Comparison of ENCODE assay signal across 1 cellular context in the genomic region with DNA sequence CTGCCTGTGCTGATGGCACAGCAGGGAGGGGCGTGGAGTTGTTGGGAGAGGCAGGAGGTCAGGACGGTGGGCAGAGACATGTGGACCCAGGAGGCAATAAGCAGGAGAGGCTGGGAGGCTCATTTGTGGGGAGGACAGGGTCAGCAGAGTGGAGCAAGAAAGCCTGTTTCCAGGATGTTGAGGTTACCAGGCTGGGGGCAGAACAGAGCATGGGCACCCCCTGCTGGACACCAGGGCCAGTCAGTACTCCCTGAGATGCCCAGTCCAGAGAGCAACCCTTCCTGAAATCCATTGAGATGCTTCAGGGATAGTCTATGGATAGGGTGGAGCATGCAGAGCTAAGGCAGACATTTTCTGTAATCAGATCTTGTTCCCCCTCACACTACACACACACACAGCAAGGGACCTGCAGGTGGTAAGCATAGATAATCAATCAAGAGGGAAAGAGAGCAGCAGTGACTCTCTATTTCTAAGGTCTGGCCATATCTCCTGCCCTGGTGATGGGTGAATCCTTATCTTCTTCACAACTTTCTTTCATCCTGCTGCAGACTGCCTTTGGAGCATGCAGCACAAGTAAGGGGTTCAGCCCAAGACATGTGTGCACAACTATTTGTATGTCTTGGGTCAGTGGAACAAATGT.
TF ChIP-seq lines count a peak whose summit lies in the region.

No MANE protein-coding gene starts in this region.

TF ChIP-seq in endothelial cell of umbilical vein, 7 proteins besides CTCF, POLR2A, EP300 and RAD21 (continued from another document):
- TF ChIP-seq, protein P1, sequence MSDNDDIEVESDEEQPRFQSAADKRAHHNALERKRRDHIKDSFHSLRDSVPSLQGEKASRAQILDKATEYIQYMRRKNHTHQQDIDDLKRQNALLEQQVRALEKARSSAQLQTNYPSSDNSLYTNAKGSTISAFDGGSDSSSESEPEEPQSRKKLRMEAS (IDR thresholded peaks at IDR 0.05; ENCODE audit: insufficient read depth, insufficient read length) = no peak
